Comparison of ENCODE assay signal across 25 cellular contexts in genomic region chr5:170361600-170361999, GRCh38. TPM values are rescaled to one million over a fixed set of nuclear protein-coding genes. Genes with fewer than 3 reads are reported as not detected.
DNase-seq lines count a peak whose midpoint lies in the region; ATAC-seq, FAIRE-seq and TF ChIP-seq lines count a peak whose summit lies in the region.
"Had no signal": no experiment of that assay in that cellular context is flagged by ENCODE, and none has a peak within 500 bp of the region (broad histone marks: within the 10 kb centered on the region; RNA-seq: fewer than 3 reads in every experiment).

No MANE protein-coding gene starts in this region.

- H3K79me2 ChIP-seq in mammary epithelial cell (ENCODE audit: insufficient read depth, low read length) (no peaks in the 10 kb centered on the region), K562 (ENCODE audit: control insufficient read depth, insufficient read depth, low read length) (no peaks in the 10 kb centered on the region), mesendoderm (ENCODE audit: control insufficient read depth, insufficient read depth, low read length) (no peaks in the 10 kb centered on the region)
- H3K79me2 ChIP-seq: hepatocyte had no signal

- no peak overlapping the region for H3K4me3 Mint-ChIP-seq in activated CD8-positive, alpha-beta memory T cell treated with anti-CD3 and anti-CD28 coated beads, Interleukin-2, amount 10 ng/mL, durations not matched to agents 7 days and 5 days
- H3K4me3 Mint-ChIP-seq: activated CD4-positive, alpha-beta memory T cell treated with anti-CD3 and anti-CD28 coated beads for 36 hours; memory B cell; stimulated activated effector memory CD8-positive, alpha-beta T cell treated with anti-CD3 and anti-CD28 coated beads, Interleukin-12 subunit alpha, Interleukin-12 subunit beta, amount 100 ng/mL, for 72 hours had no signal

- no peaks in the 10 kb centered on the region for H3K9me3 Mint-ChIP-seq in activated CD8-positive, alpha-beta memory T cell treated with anti-CD3 and anti-CD28 coated beads, Interleukin-2, amount 10 ng/mL, durations not matched to agents 7 days and 5 days (ENCODE audit: low read depth)
- H3K9me3 Mint-ChIP-seq: activated CD4-positive, alpha-beta memory T cell treated with anti-CD3 and anti-CD28 coated beads for 36 hours; memory B cell; naive B cell; stimulated activated effector memory CD8-positive, alpha-beta T cell treated with anti-CD3 and anti-CD28 coated beads, Interleukin-12 subunit alpha, Interleukin-12 subunit beta, amount 100 ng/mL, for 72 hours had no signal

- H3K27me3 Mint-ChIP-seq in activated CD8-positive, alpha-beta memory T cell treated with anti-CD3 and anti-CD28 coated beads, Interleukin-2, amount 10 ng/mL, durations not matched to agents 7 days and 5 days: peaks cover under 1% of the 10 kb centered on the region
- H3K27me3 Mint-ChIP-seq: activated CD4-positive, alpha-beta memory T cell treated with anti-CD3 and anti-CD28 coated beads for 36 hours; memory B cell had no signal

- no peak overlapping the region for H3K18ac ChIP-seq in mesendoderm (ENCODE audit: low read length)

- DNase-seq in breast epithelium (ENCODE audit: low spot score in 2 of 2): no peak
- no peak for DNase-seq in mammary epithelial cell
- DNase-seq in K562 (ENCODE audit: extremely low read depth in 1 of 4, low spot score in 3 of 4): peak in 2 of 4 experiments; percentile 11 to 23
- peak; percentile 66 for DNase-seq in mesendoderm
- no peak for DNase-seq in transverse colon
- DNase-seq in activated CD8-positive, alpha-beta memory T cell treated with anti-CD3 and anti-CD28 coated beads, Interleukin-2, amount 10 ng/mL, durations not matched to agents 7 days and 5 days: no peak
- DNase-seq in aorta: no peak
- DNase-seq in RKO (ENCODE audit: low spot score): no peak
- DNase-seq: 8988T; activated CD4-positive, alpha-beta memory T cell treated with anti-CD3 and anti-CD28 coated beads for 36 hours; activated CD4-positive, CD25-positive, alpha-beta regulatory T cell; activated gamma-delta T cell; activated T-cell treated with anti-CD3 and anti-CD28 coated beads for 4 hours; GDM1; islet precursor cell; Karpas-422; naive B cell; NCI-H1092; NCI-H187 treated with DMSO at 0.1 percent for 48 hours; T1000 had no signal

- TF ChIP-seq POLR2A in breast epithelium (IDR thresholded peaks at IDR 0.05) (no peak), K562 (conservative IDR thresholded peaks at IDR 0.05) (no peak), transverse colon (IDR thresholded peaks at IDR 0.05) (no peak)

- no peak overlapping the region for H2AK5ac ChIP-seq in mesendoderm (ENCODE audit: low read length)

- H3K27ac Mint-ChIP-seq in activated CD8-positive, alpha-beta memory T cell treated with anti-CD3 and anti-CD28 coated beads, Interleukin-2, amount 10 ng/mL, durations not matched to agents 7 days and 5 days: no peak overlapping the region
- H3K27ac Mint-ChIP-seq: activated CD4-positive, alpha-beta memory T cell treated with anti-CD3 and anti-CD28 coated beads for 36 hours; memory B cell had no signal

- intact Hi-C loops in breast epithelium (cut with DNase I; ENCODE audit: low total_unique reads) (no loop called here), mammary epithelial cell (cut with micrococcal nuclease) (no loop called here), K562 (cut with micrococcal nuclease) (no loop called here), transverse colon (cut with DNase I; ENCODE audit: low total_unique reads) (no loop called here), aorta (cut with DNase I) (no loop called here)

- H3K56ac ChIP-seq in mesendoderm (ENCODE audit: low read length): no peak overlapping the region

- H3K4me3 ChIP-seq in breast epithelium: no peak overlapping the region
- H3K4me3 ChIP-seq in mammary epithelial cell (replicated peaks in 1 of 3; ENCODE audit: insufficient read depth in 1 of 3, low read depth in 2 of 3, low read length in 3 of 3): no peak overlapping the region
- H3K4me3 ChIP-seq in K562: no peak overlapping the region
- H3K4me3 ChIP-seq in mesendoderm (ENCODE audit: low read length): no peak overlapping the region
- H3K4me3 ChIP-seq in transverse colon: no peak overlapping the region
- H3K4me3 ChIP-seq in aorta (ENCODE audit: low read length in 2 of 2): no peak overlapping the region
- H3K4me3 ChIP-seq: hepatocyte, ovary had no signal

- no peak overlapping the region for H3K4me2 ChIP-seq in mammary epithelial cell (ENCODE audit: insufficient read depth, low read depth, low read length)
- no peak overlapping the region for H3K4me2 ChIP-seq in K562 (ENCODE audit: insufficient read depth, low read length)
- no peak overlapping the region for H3K4me2 ChIP-seq in mesendoderm (ENCODE audit: low read length)
- H3K4me2 ChIP-seq: hepatocyte had no signal

- H4K20me1 ChIP-seq in mammary epithelial cell (ENCODE audit: insufficient read depth, low read length) (no peaks in the 10 kb centered on the region), K562 (replicated peaks; ENCODE audit: control insufficient read depth, insufficient read depth, low read length) (no peaks in the 10 kb centered on the region; the same call in 1 of the 2 replicates)

- H2BK5ac ChIP-seq in mesendoderm (ENCODE audit: low read length): no peak overlapping the region

- H3K4me1 ChIP-seq in breast epithelium (no peaks in the 10 kb centered on the region), mammary epithelial cell (ENCODE audit: insufficient read depth, low read length) (no peaks in the 10 kb centered on the region), K562 (replicated peaks in 1 of 2; ENCODE audit: control insufficient read depth in 2 of 2, insufficient read depth in 2 of 2, low read length in 2 of 2) (peaks cover 0 to 10% of the 10 kb centered on the region in 2 experiments), mesendoderm (ENCODE audit: control insufficient read depth, low read depth, low read length) (no peaks in the 10 kb centered on the region), transverse colon (peaks cover 0 to 23% (median 2%) of the 10 kb centered on the region in 4 donors), aorta (ENCODE audit: control insufficient read depth in 1 of 2, insufficient read depth in 2 of 2, low read length in 2 of 2) (no peaks in the 10 kb centered on the region)

- no peak overlapping the region for H2BK15ac ChIP-seq in mesendoderm (replicated peaks; ENCODE audit: low read depth)

- H2BK120ac ChIP-seq in mesendoderm (ENCODE audit: low read depth, low read length): no peak overlapping the region

- ATAC-seq in K562: peak; percentile 76
- no peak for ATAC-seq in activated CD8-positive, alpha-beta memory T cell treated with anti-CD3 and anti-CD28 coated beads, Interleukin-2, amount 10 ng/mL, durations not matched to agents 7 days and 5 days
- no peak for ATAC-seq in aorta (ENCODE audit: low FRiP score)
- ATAC-seq: stimulated activated effector memory CD8-positive, alpha-beta T cell treated with anti-CD3 and anti-CD28 coated beads, Interleukin-12 subunit alpha, Interleukin-12 subunit beta, amount 100 ng/mL, for 72 hours had no signal

- H2AFZ ChIP-seq in mammary epithelial cell (ENCODE audit: low read depth, low read length) (no peak overlapping the region), K562 (ENCODE audit: low read depth, low read length) (no peak overlapping the region)
- H2AFZ ChIP-seq: hepatocyte had no signal

- no peak for TF ChIP-seq RAD21 in K562 (CRISPR knock-in tag; conservative IDR thresholded peaks at IDR 0.05 in 1 of 2, IDR thresholded peaks at IDR 0.05 in 1 of 2)

- WGBS in mammary epithelial cell (ENCODE audit: low coverage, missing lambda C conversion rate): 70% methylated on average over 5 of the region's 5 CpGs
- 9% methylated on average over 4 of the region's 5 CpGs for WGBS in K562 (ENCODE audit: insufficient coverage, low coverage, missing lambda C conversion rate)
- WGBS in mesendoderm (ENCODE audit: extremely low coverage, insufficient coverage, low lambda C conversion rate): no CpG with 5 or more reads among the region's 5 CpGs
- WGBS in transverse colon (ENCODE audit: low coverage in 1 of 2), 2 donors: 93% methylated on average over 5 of the region's 5 CpGs; no CpG with 5 or more reads in 1 of the 2 donors
- WGBS in aorta, 2 donors: 88 to 89% methylated on average over 5 of the region's 5 CpGs

- BruUV-seq in mammary epithelial cell (replicated peaks; lab: Mats Ljungman, UMichigan) (no TSS peak), K562 (replicated peaks; lab: Mats Ljungman, UMichigan) (no TSS peak)

- H3K27ac ChIP-seq in breast epithelium: peak overlapping the region; percentile 12 to 49
- H3K27ac ChIP-seq in mammary epithelial cell (ENCODE audit: insufficient read depth, low read depth, low read length): no peak overlapping the region
- no peak overlapping the region for H3K27ac ChIP-seq in K562 (ENCODE audit: extremely low read depth, low read depth, low read length)
- H3K27ac ChIP-seq in mesendoderm (ENCODE audit: low read depth, low read length): no peak overlapping the region
- peak overlapping the region; percentile 25 to 55 (median 42) for H3K27ac ChIP-seq in transverse colon
- no peak overlapping the region for H3K27ac ChIP-seq in aorta (ENCODE audit: low read depth in 1 of 2, low read length in 2 of 2)
- H3K27ac ChIP-seq: hepatocyte had no signal

- H3K4me1 Mint-ChIP-seq in activated CD8-positive, alpha-beta memory T cell treated with anti-CD3 and anti-CD28 coated beads, Interleukin-2, amount 10 ng/mL, durations not matched to agents 7 days and 5 days: no peaks in the 10 kb centered on the region
- H3K4me1 Mint-ChIP-seq: stimulated activated effector memory CD8-positive, alpha-beta T cell treated with anti-CD3 and anti-CD28 coated beads, Interleukin-12 subunit alpha, Interleukin-12 subunit beta, amount 100 ng/mL, for 72 hours had no signal

- H4K5ac ChIP-seq in mesendoderm (ENCODE audit: low read length): no peak overlapping the region

- no peak for TF ChIP-seq EP300 in K562 (IDR thresholded peaks at IDR 0.05; ENCODE audit: low read length)
- TF ChIP-seq EP300 in transverse colon (IDR thresholded peaks at IDR 0.05; ENCODE audit: low read depth): no peak

- H3K36me3 ChIP-seq in breast epithelium (no peaks in the 10 kb centered on the region), mammary epithelial cell (ENCODE audit: insufficient read depth, low read length) (no peaks in the 10 kb centered on the region), K562 (ENCODE audit: control insufficient read depth, insufficient read depth, low read length) (no peaks in the 10 kb centered on the region), mesendoderm (ENCODE audit: control insufficient read depth, insufficient read depth, low read length) (no peaks in the 10 kb centered on the region), transverse colon (no peaks in the 10 kb centered on the region), aorta (ENCODE audit: control insufficient read depth in 1 of 2, insufficient read depth in 2 of 2, low read length in 1 of 2) (no peaks in the 10 kb centered on the region)
- H3K36me3 ChIP-seq: ovary had no signal

- in situ Hi-C loops in mammary epithelial cell (cut with MboI; ENCODE audit: low sequenced_read_pairs in 2 of 2): no loop called here
- in situ Hi-C loops in K562 (cut with MboI): no loop called here
- in situ Hi-C loops in transverse colon (cut with MboI; ENCODE audit: low pct_ligation_motif_present in 1 of 4, low pct_unique_long_range_greater_than_20kb in 1 of 4, low sequenced_read_pairs in 3 of 4): no loop called here

- H3K4ac ChIP-seq in mesendoderm (ENCODE audit: low read depth, low read length): no peak overlapping the region

- dilution Hi-C loops in mammary epithelial cell (cut with HindIII; ENCODE audit: low sequenced_read_pairs): no loop called here

- H3K27me3 ChIP-seq in breast epithelium: no peaks in the 10 kb centered on the region
- no peaks in the 10 kb centered on the region for H3K27me3 ChIP-seq in mammary epithelial cell (ENCODE audit: insufficient read depth, low read length)
- H3K27me3 ChIP-seq in K562 (ENCODE audit: control insufficient read depth in 2 of 2, insufficient read depth in 2 of 2, low read length in 2 of 2): peaks cover 2 to 18% of the 10 kb centered on the region in 2 experiments; a peak in 4 of 5 replicates
- H3K27me3 ChIP-seq in mesendoderm (ENCODE audit: insufficient read depth, low read length, poor library complexity): no peaks in the 10 kb centered on the region
- H3K27me3 ChIP-seq in transverse colon: no peaks in the 10 kb centered on the region
- no peaks in the 10 kb centered on the region for H3K27me3 ChIP-seq in aorta (ENCODE audit: control insufficient read depth in 1 of 2, insufficient read depth in 2 of 2, low read length in 1 of 2)
- H3K27me3 ChIP-seq: hepatocyte, ovary had no signal

- no peaks in the 10 kb centered on the region for H3K9me1 ChIP-seq in K562 (ENCODE audit: control insufficient read depth, insufficient read depth, low read length)

- H3K9ac ChIP-seq in mammary epithelial cell (ENCODE audit: insufficient read depth, low read length) (no peak overlapping the region), K562 (ENCODE audit: insufficient read depth in 1 of 2, low read depth in 2 of 2, low read length in 2 of 2) (no peak overlapping the region), mesendoderm (ENCODE audit: low read length) (no peak overlapping the region)

- H3K23ac ChIP-seq in mesendoderm (ENCODE audit: low read length): no peak overlapping the region

- H3K79me1 ChIP-seq in mesendoderm (ENCODE audit: low read length): no peaks in the 10 kb centered on the region

- TF ChIP-seq CTCF in breast epithelium (IDR thresholded peaks at IDR 0.05) (no peak), mammary epithelial cell (conservative IDR thresholded peaks at IDR 0.05 in 1 of 2, IDR thresholded peaks at IDR 0.05 in 1 of 2; ENCODE audit: extremely low read depth in 1 of 2, insufficient read depth in 1 of 2, low read depth in 1 of 2, low read length in 2 of 2) (no peak), K562 (IDR thresholded peaks at IDR 0.05 in 2 of 3, conservative IDR thresholded peaks at IDR 0.05 in 1 of 3; ENCODE audit: insufficient read depth in 2 of 3, low read depth in 1 of 3, low read length in 3 of 3) (no peak), transverse colon (IDR thresholded peaks at IDR 0.05) (no peak)

- POLR2A ChIA-PET in K562 (lab: Yijun Ruan, JAX): no interaction called here

- H3K36me3 Mint-ChIP-seq in activated CD8-positive, alpha-beta memory T cell treated with anti-CD3 and anti-CD28 coated beads, Interleukin-2, amount 10 ng/mL, durations not matched to agents 7 days and 5 days: no peaks in the 10 kb centered on the region
- H3K36me3 Mint-ChIP-seq: activated CD4-positive, alpha-beta memory T cell treated with anti-CD3 and anti-CD28 coated beads for 36 hours; memory B cell; naive B cell; stimulated activated effector memory CD8-positive, alpha-beta T cell treated with anti-CD3 and anti-CD28 coated beads, Interleukin-12 subunit alpha, Interleukin-12 subunit beta, amount 100 ng/mL, for 72 hours had no signal

- H3K9me3 ChIP-seq in breast epithelium (no peaks in the 10 kb centered on the region), mammary epithelial cell (replicated peaks; ENCODE audit: insufficient read depth, low read length) (no peaks in the 10 kb centered on the region), K562 (replicated peaks; ENCODE audit: control insufficient read depth, insufficient read depth, low read depth, low read length) (no peaks in the 10 kb centered on the region), transverse colon (no peaks in the 10 kb centered on the region), aorta (ENCODE audit: control insufficient read depth, low read length) (no peaks in the 10 kb centered on the region)
- H3K9me3 ChIP-seq: ovary had no signal

- CTCF ChIA-PET in mammary epithelial cell (lab: Charles Lee; ENCODE audit: low non-redundant PET) (no interaction called here), K562 (lab: Yijun Ruan, JAX; ENCODE audit: low intra/inter-chr PET ratio) (no interaction called here)
- CTCF ChIA-PET in activated CD8-positive, alpha-beta memory T cell treated with anti-CD3 and anti-CD28 coated beads, Interleukin-2, amount 10 ng/mL, durations not matched to agents 7 days and 5 days (lab: Charles Lee): no interaction called here

- H4K8ac ChIP-seq in mesendoderm (ENCODE audit: low read depth, low read length): no peak overlapping the region

- peak; percentile 49 for FAIRE-seq in K562 (lab: Jason Lieb, UNC)
- FAIRE-seq: GM18507 had no signal

RNA-seq across cellular contexts. Expression of gene KCNMB1, which starts 27.6 kb away (rescaled TPM):
- total RNA-seq in breast epithelium: 1 to 10 TPM in 2 of 3 donors, under 1 TPM in 1; 0.16 to 6.6 (median 5.1) TPM
- total RNA-seq in mammary epithelial cell: under 1 TPM in 1 of 2 donors, not detected in 1; 0.50 TPM
- not detected for polyA plus RNA-seq in mammary epithelial cell
- not detected for polyA minus RNA-seq in mammary epithelial cell
- total RNA-seq in K562 (2011; cell fraction: chromatin; rRNA removed; ENCODE audit: low replicate concordance): not detected in 2 replicates
- not detected in 2 replicates for total RNA-seq in K562 (2011; cell fraction: nucleolus; rRNA removed)
- total RNA-seq in K562 (2011; cell fraction: nucleoplasm; rRNA removed): not detected in 2 replicates
- not detected in 2 replicates for total RNA-seq in K562 (2014; rRNA removed)
- total RNA-seq in K562 (2014; rRNA removed; fragmentation: Illumina TruSeq; extraction: Trizol): not detected in 2 replicates
- not detected in 2 replicates for total RNA-seq in K562 (2015; rRNA removed; fragmentation: Illumina TruSeq; extraction: Trizol)
- not detected in 2 replicates for total RNA-seq in K562 (2021)
- polyA plus RNA-seq in K562 (2011; rRNA removed): not detected in 2 replicates
- polyA plus RNA-seq in K562 (2011; cell fraction: cytosol; rRNA removed): not detected in 2 replicates
- not detected in 2 replicates for polyA plus RNA-seq in K562 (2011; cell fraction: nucleus; rRNA removed)
- not detected in 2 replicates for polyA plus RNA-seq in K562 (2012)
- not detected in 2 replicates for polyA plus RNA-seq in K562 (2014; fragmentation: Illumina TruSeq; extraction: Trizol)
- polyA plus RNA-seq in K562 (2014; fragmentation: Nextera tagmentation; extraction: Ambion mirVana): not detected
- not detected in 2 replicates for polyA plus RNA-seq in K562 (2014; rRNA removed)
- not detected in 2 replicates for polyA minus RNA-seq in K562 (2011; rRNA and poly(A)+ RNA removed)
- not detected in 2 replicates for polyA minus RNA-seq in K562 (2011; cell fraction: cytosol; rRNA and poly(A)+ RNA removed)
- polyA minus RNA-seq in K562 (2011; cell fraction: nucleus; rRNA and poly(A)+ RNA removed): not detected in 2 replicates
- polyA plus RNA-seq in mesendoderm (2013, experiment 1 of 2): 0.48 TPM
- polyA plus RNA-seq in mesendoderm (2013, experiment 2 of 2): 0.42 TPM
- 10 to 100 TPM in 1 of 4 donors, 1 to 10 TPM in 3; 6.0 to 17.2 (median 8.0) TPM for total RNA-seq in transverse colon
- not detected for total RNA-seq in activated CD8-positive, alpha-beta memory T cell treated with anti-CD3 and anti-CD28 coated beads, Interleukin-2, amount 10 ng/mL, durations not matched to agents 7 days and 5 days
- 10 to 100 TPM; 30.0 to 63.3 TPM for total RNA-seq in aorta
- polyA plus RNA-seq in aorta: 10 to 100 TPM; 19.7 to 42.8 TPM
- total RNA-seq: activated CD4-positive, alpha-beta memory T cell treated with anti-CD3 and anti-CD28 coated beads for 36 hours had no signal

Comparison
In these comparisons a context has a peak if more than half of its experiments do, and no peak if none do; other contexts are left out.
1. H3K27ac ChIP-seq: peak in breast epithelium (2 of 2) and transverse colon (4 of 4); none in mammary epithelial cell (single experiment), K562 (single experiment), mesendoderm (single experiment) and aorta (0 of 2).